ENCODE assay signal across 12 cellular contexts in the genomic region with DNA sequence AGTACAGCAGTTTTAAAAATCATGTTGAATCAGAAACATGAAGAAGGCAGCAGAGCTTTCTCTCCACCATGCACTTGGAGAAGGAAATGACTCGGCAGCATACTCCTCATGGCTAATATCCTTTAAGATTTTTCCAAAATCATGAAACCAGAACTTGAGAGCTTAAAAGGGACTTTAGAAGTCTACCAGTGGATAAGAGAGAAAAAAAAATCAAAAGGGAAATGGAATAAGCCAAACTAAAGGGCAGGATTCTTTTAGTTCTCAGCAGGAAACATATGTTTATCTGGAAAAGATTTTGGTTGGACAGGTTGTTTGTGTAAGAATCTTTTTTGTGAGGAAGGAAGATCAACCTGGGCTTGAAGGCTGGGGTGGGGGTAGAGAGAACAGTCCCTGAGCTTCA.
DNase-seq lines count a peak whose midpoint lies in the region; FAIRE-seq and TF ChIP-seq lines count a peak whose summit lies in the region.
"Had no signal": no experiment of that assay in that cellular context is flagged by ENCODE, and none has a peak within 500 bp of the region (broad histone marks: within the 10 kb centered on the region; RNA-seq: fewer than 3 reads in every experiment).

No MANE protein-coding gene starts in this region.

- H3K27ac Mint-ChIP-seq in activated CD4-positive, alpha-beta T cell treated with anti-CD3 and anti-CD28 coated beads, Interleukin-2, amount 10 ng/mL, durations not matched to agents 7 days and 5 days, result peak overlapping the region; percentile 54
- H3K27ac Mint-ChIP-seq in HFFc6, result no peak overlapping the region

- no peak for TF ChIP-seq CTCF in HFFc6 (IDR thresholded peaks at IDR 0.05)

- no peaks in the 10 kb centered on the region for H3K27me3 Mint-ChIP-seq in activated CD4-positive, alpha-beta T cell treated with anti-CD3 and anti-CD28 coated beads, Interleukin-2, amount 10 ng/mL, durations not matched to agents 7 days and 5 days
- peaks cover 22% of the 10 kb centered on the region for H3K27me3 Mint-ChIP-seq in HFFc6 (ENCODE audit: insufficient read depth)

- H3K4me1 Mint-ChIP-seq in activated CD4-positive, alpha-beta T cell treated with anti-CD3 and anti-CD28 coated beads, Interleukin-2, amount 10 ng/mL, durations not matched to agents 7 days and 5 days, result peaks cover 89% of the 10 kb centered on the region
- peaks cover 8% of the 10 kb centered on the region for H3K4me1 Mint-ChIP-seq in HFFc6 (ENCODE audit: low read depth)

- peak; percentile 89 for FAIRE-seq in HTR-8/SVneo (lab: Jason Lieb, UNC)

- peaks cover 74% of the 10 kb centered on the region for H3K36me3 Mint-ChIP-seq in activated CD4-positive, alpha-beta T cell treated with anti-CD3 and anti-CD28 coated beads, Interleukin-2, amount 10 ng/mL, durations not matched to agents 7 days and 5 days (ENCODE audit: low read depth)
- no peaks in the 10 kb centered on the region for H3K36me3 Mint-ChIP-seq in HFFc6 (ENCODE audit: low read depth)

- CTCF ChIA-PET in activated CD4-positive, alpha-beta T cell treated with anti-CD3 and anti-CD28 coated beads, Interleukin-2, amount 10 ng/mL, durations not matched to agents 7 days and 5 days (lab: Charles Lee), result interaction anchor here (0.6 to 3.2 kb wide), 3 partner anchors 12 to 547 kb away, joined by 3 to 8 read pairs (median 6); no protein-coding TSS in a partner anchor

- peaks cover 8% of the 10 kb centered on the region for H3K9me3 Mint-ChIP-seq in activated CD4-positive, alpha-beta T cell treated with anti-CD3 and anti-CD28 coated beads, Interleukin-2, amount 10 ng/mL, durations not matched to agents 7 days and 5 days
- H3K9me3 Mint-ChIP-seq in HFFc6, result no peaks in the 10 kb centered on the region

- DNase-seq in activated CD4-positive, alpha-beta T cell treated with anti-CD3 and anti-CD28 coated beads, Interleukin-2, amount 10 ng/mL, durations not matched to agents 7 days and 5 days, result no peak
- no peak for DNase-seq in activated CD4-positive, alpha-beta T cell treated with anti-CD3 and anti-CD28 coated beads, Interleukin-2, amount 50 U/mL, for 1 hour
- no peak for DNase-seq in HTR-8/SVneo (ENCODE audit: insufficient read length, low spot score)
- DNase-seq in dermis blood vessel endothelial cell, result peak; percentile 71
- DNase-seq in pons (ENCODE audit: low spot score), result peak; percentile 6
- DNase-seq in NCI-H1105 (lab: John Stamatoyannopoulos, UW), result no peak
- no peak for DNase-seq in GOT3 (lab: John Stamatoyannopoulos, UW)
- DNase-seq in HFFc6, result no peak
- DNase-seq: AML-193, hippocampal formation, NCI-H1694, uterus had no signal

- H3K4me3 Mint-ChIP-seq in activated CD4-positive, alpha-beta T cell treated with anti-CD3 and anti-CD28 coated beads, Interleukin-2, amount 10 ng/mL, durations not matched to agents 7 days and 5 days, result no peak overlapping the region
- H3K4me3 Mint-ChIP-seq in HFFc6, result no peak overlapping the region

- POLR2A ChIA-PET in activated CD4-positive, alpha-beta T cell treated with anti-CD3 and anti-CD28 coated beads, Interleukin-2, amount 10 ng/mL, durations not matched to agents 7 days and 5 days (lab: Charles Lee), result no interaction called here

Comparison
In these comparisons a context has a peak if more than half of its experiments do, and no peak if none do; other contexts are left out.
1. DNase-seq: peak in dermis blood vessel endothelial cell (single experiment) and pons (single experiment); none in activated CD4-positive, alpha-beta T cell treated with anti-CD3 and anti-CD28 coated beads, Interleukin-2, amount 10 ng/mL, durations not matched to agents 7 days and 5 days (single experiment), activated CD4-positive, alpha-beta T cell treated with anti-CD3 and anti-CD28 coated beads, Interleukin-2, amount 50 U/mL, for 1 hour (single experiment), HTR-8/SVneo (single experiment), NCI-H1105 (single experiment), GOT3 (single experiment) and HFFc6 (single experiment).